Comparison of ENCODE assay signal across 23 cellular contexts in the genomic region with DNA sequence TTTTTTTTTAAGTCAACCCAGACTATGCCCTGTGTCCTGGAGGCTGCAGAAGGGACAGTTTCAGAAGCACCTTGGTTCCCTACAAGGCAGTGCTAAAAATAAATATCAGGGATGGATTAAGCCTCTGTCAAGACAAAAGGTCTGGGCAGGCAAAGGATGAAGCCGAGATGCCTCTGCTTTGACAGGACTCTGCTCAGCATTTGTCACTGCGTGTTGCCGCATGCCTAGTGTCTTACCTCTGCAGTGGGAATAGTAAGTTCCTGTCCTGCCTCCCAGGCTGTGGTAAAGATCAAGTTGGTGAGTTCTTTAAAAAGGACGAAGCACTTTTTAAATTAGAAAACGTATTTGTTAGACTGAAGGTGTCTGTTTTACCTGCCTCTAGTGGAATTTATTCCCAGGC.
"Had no signal": no experiment of that assay in that cellular context is flagged by ENCODE, and none has a peak within 500 bp of the region (broad histone marks: within the 10 kb centered on the region; RNA-seq: fewer than 3 reads in every experiment).

No MANE protein-coding gene starts in this region.

- H3K4me3 ChIP-seq: K562, SJSA1 had no signal

- H3K27me3 Mint-ChIP-seq: activated naive CD4-positive, alpha-beta T cell treated with anti-CD3 and anti-CD28 coated beads, Interleukin-2, amount 50 U/mL, for 24 hours; central memory CD8-positive, alpha-beta T cell had no signal

- H3K9me3 Mint-ChIP-seq: activated naive CD4-positive, alpha-beta T cell treated with anti-CD3 and anti-CD28 coated beads, Interleukin-2, amount 50 U/mL, for 24 hours; central memory CD8-positive, alpha-beta T cell; T-helper 1 cell treated with Interleukin-12 subunit alpha and Interleukin-12 subunit beta and Interleukin-4 antibody, amounts not matched to agents 30 μg/mL and 1 μg/mL, for 36 hours; WTC11 had no signal

- DNase-seq: activated CD4-positive, alpha-beta T cell treated with anti-CD3 and anti-CD28 coated beads for 48 hours; activated CD4-positive, alpha-beta T cell treated with anti-CD3 and anti-CD28 coated beads, Interleukin-2, amount 50 U/mL, for 4 hours; activated CD4-positive, CD25-positive, alpha-beta regulatory T cell treated with anti-CD3 and anti-CD28 coated beads, Interleukin-2, amount 50 U/mL, for 72 hours; activated CD8-positive, alpha-beta memory T cell treated with anti-CD3 and anti-CD28 coated beads, Interleukin-2, amount 50 U/mL, for 48 hours; activated CD8-positive, alpha-beta T cell treated with anti-CD3 and anti-CD28 coated beads, Interleukin-2, amount 10 ng/mL, durations not matched to agents 7 days and 5 days; activated T-cell treated with anti-CD3 and anti-CD28 coated beads, Interleukin-2, amount 50 U/mL, for 1 hour; aorta; Kasumi-1; NCI-H1048; NCI-H146; NCI-H1930; NCI-H345; NCI-H510A; NCI-H526 treated with DMSO at 0.1 percent for 48 hours; NCI-H82; RPMI8226; SHP77 had no signal

- H3K9me3 ChIP-seq: SJSA1 had no signal

- H3K27ac Mint-ChIP-seq: T-helper 1 cell treated with Interleukin-12 subunit alpha and Interleukin-12 subunit beta and Interleukin-4 antibody, amounts not matched to agents 30 μg/mL and 1 μg/mL, for 36 hours had no signal

- H3K27ac ChIP-seq: SJSA1 had no signal

- H3K4me1 ChIP-seq: SJSA1 had no signal

- H3K4me3 Mint-ChIP-seq: activated CD8-positive, alpha-beta T cell treated with anti-CD3 and anti-CD28 coated beads, Interleukin-2, amount 10 ng/mL, durations not matched to agents 7 days and 5 days; activated naive CD4-positive, alpha-beta T cell treated with anti-CD3 and anti-CD28 coated beads, Interleukin-2, amount 50 U/mL, for 24 hours; central memory CD8-positive, alpha-beta T cell; T-helper 1 cell treated with Interleukin-12 subunit alpha and Interleukin-12 subunit beta and Interleukin-4 antibody, amounts not matched to agents 30 μg/mL and 1 μg/mL, for 36 hours; WTC11 had no signal

- H3K27me3 ChIP-seq: SJSA1 had no signal
